17 cellular contexts compared by ENCODE assay signal in the genomic region with DNA sequence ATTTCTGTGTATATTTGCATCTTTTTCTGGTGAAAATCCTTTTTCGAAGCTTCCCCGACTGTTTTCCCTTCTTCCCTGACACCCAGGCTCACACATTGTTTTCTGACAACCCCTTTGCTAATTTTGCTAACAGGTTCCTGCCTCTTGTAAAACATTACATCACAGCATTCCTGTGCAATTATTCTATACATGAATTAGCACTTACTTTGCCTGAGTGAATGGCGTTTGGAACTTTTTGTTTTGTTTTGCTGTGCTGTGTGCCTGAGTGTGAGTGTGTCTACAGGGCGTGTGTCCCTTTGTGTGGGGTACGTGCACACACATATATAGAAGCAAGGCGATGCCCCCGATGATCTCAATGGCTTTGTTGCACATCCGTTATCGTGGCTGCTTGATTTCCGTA.
DNase-seq lines count a peak whose midpoint lies in the region; ATAC-seq, FAIRE-seq and TF ChIP-seq lines count a peak whose summit lies in the region.
"Had no signal": no experiment of that assay in that cellular context is flagged by ENCODE, and none has a peak within 500 bp of the region (broad histone marks: within the 10 kb centered on the region; RNA-seq: fewer than 3 reads in every experiment).

No MANE protein-coding gene starts in this region.

- H2BK5ac ChIP-seq in trophoblast cell (ENCODE audit: low read depth, low read length, poor library complexity): no peak overlapping the region

- H2AK5ac ChIP-seq in trophoblast cell (ENCODE audit: low read length): no peak overlapping the region

- no peaks in the 10 kb centered on the region for H3K36me3 ChIP-seq in HUES48 (ENCODE audit: control insufficient read depth, insufficient read depth, low read length)
- no peaks in the 10 kb centered on the region for H3K36me3 ChIP-seq in bronchial epithelial cell (ENCODE audit: control insufficient read depth, insufficient read depth, low read length)
- no peaks in the 10 kb centered on the region for H3K36me3 ChIP-seq in iPS-18a (ENCODE audit: control insufficient read depth, low read depth, low read length)
- no peaks in the 10 kb centered on the region for H3K36me3 ChIP-seq in trophoblast cell (ENCODE audit: control insufficient read depth in 1 of 2, insufficient read depth in 2 of 2, low read length in 2 of 2)
- no peaks in the 10 kb centered on the region for H3K36me3 ChIP-seq in brain microvascular endothelial cell (replicated peaks)
- H3K36me3 ChIP-seq: thyroid gland had no signal

- no peak overlapping the region for H2BK120ac ChIP-seq in trophoblast cell (ENCODE audit: insufficient read depth, low read length, poor library complexity)

- H3K9ac ChIP-seq in HUES48 (ENCODE audit: low read depth, low read length): peak overlapping the region; percentile 15; the same call in 1 of the 2 replicates
- H3K9ac ChIP-seq in iPS-18a (ENCODE audit: low read length): peak overlapping the region; percentile 21
- no peak overlapping the region for H3K9ac ChIP-seq in trophoblast cell (ENCODE audit: low read length)

- no peak overlapping the region for H3K14ac ChIP-seq in trophoblast cell (ENCODE audit: low read length)

- peak overlapping the region; percentile 42 for H3K4me2 ChIP-seq in trophoblast cell (ENCODE audit: low read length)

- DNase-seq in bronchial epithelial cell (ENCODE audit: low read depth) (peak; percentile 41), trophoblast cell (no peak), brain microvascular endothelial cell (no peak)
- DNase-seq: activated CD8-positive, alpha-beta T cell treated with anti-CD3 and anti-CD28 coated beads for 36 hours; activated naive CD4-positive, alpha-beta T cell; activated T-cell treated with anti-CD3 and anti-CD28 coated beads, Interleukin-2, amount 50 U/mL, for 1 hour; HCEC 1CT; IMR-90; stimulated activated CD4-positive, alpha-beta T cell treated with anti-CD3 and anti-CD28 coated beads, Interleukin-2, amount 100 ng/mL, for 24 hours; stimulated activated naive CD4-positive, alpha-beta T cell; thyroid gland had no signal

- H3K23ac ChIP-seq in trophoblast cell (ENCODE audit: low read length): no peak overlapping the region

- no peak overlapping the region for H4K8ac ChIP-seq in trophoblast cell (ENCODE audit: low read depth, low read length)

- H3K27me3 ChIP-seq in HUES48 (ENCODE audit: control insufficient read depth, insufficient read depth, low read length) (peaks cover 46% of the 10 kb centered on the region), bronchial epithelial cell (ENCODE audit: control insufficient read depth, insufficient read depth, low read length) (no peaks in the 10 kb centered on the region), iPS-18a (ENCODE audit: control insufficient read depth, insufficient read depth, low read length) (peaks cover 51% of the 10 kb centered on the region), trophoblast cell (ENCODE audit: insufficient read depth, low read length) (peaks cover 3% of the 10 kb centered on the region), brain microvascular endothelial cell (replicated peaks) (no peaks in the 10 kb centered on the region)
- H3K27me3 ChIP-seq: thyroid gland had no signal

- no peaks in the 10 kb centered on the region for H3K9me3 ChIP-seq in HUES48 (ENCODE audit: control insufficient read depth, insufficient read depth, low read length)
- no peaks in the 10 kb centered on the region for H3K9me3 ChIP-seq in iPS-18a (ENCODE audit: control insufficient read depth, low read depth, low read length)
- peaks cover 2% of the 10 kb centered on the region for H3K9me3 ChIP-seq in trophoblast cell (ENCODE audit: insufficient read depth, low read depth, low read length)
- H3K9me3 ChIP-seq: thyroid gland had no signal

- ATAC-seq in GM18519 (IDR thresholded peaks at IDR 0.05; ENCODE audit: low FRiP score, unreplicated experiment): no peak
- no peak for ATAC-seq in HG03196 (IDR thresholded peaks at IDR 0.05; ENCODE audit: unreplicated experiment)
- ATAC-seq: activated CD8-positive, alpha-beta T cell treated with anti-CD3 and anti-CD28 coated beads for 36 hours; natural killer cell treated with Interleukin-12 subunit alpha and Interleukin-12 subunit beta and Interleukin-15 and Interleukin-18, amount 100 ng/mL, for 72 hours had no signal

- no peak overlapping the region for H4K91ac ChIP-seq in trophoblast cell (ENCODE audit: low read depth, low read length)

- H3K79me2 ChIP-seq in trophoblast cell (ENCODE audit: control insufficient read depth, insufficient read depth, low read length, poor library complexity): no peaks in the 10 kb centered on the region

- WGBS in trophoblast cell (ENCODE audit: extremely low coverage, insufficient coverage, insufficient read length): no CpG with 5 or more reads among the region's 10 CpGs

- no peak overlapping the region for H4K12ac ChIP-seq in trophoblast cell (ENCODE audit: low read depth, low read length)

- H3K18ac ChIP-seq in trophoblast cell (ENCODE audit: low read length): no peak overlapping the region

- no peak for TF ChIP-seq CTCF in bronchial epithelial cell (IDR thresholded peaks at IDR 0.05; ENCODE audit: insufficient read depth, low read length, severe bottlenecking)
- no peak for TF ChIP-seq CTCF in brain microvascular endothelial cell (IDR thresholded peaks at IDR 0.05; ENCODE audit: low read depth, low read length, missing control alignments)

- in situ Hi-C loops in brain microvascular endothelial cell (cut with HindIII; ENCODE audit: low pct_ligation_motif_present, low sequenced_read_pairs): no loop called here

- no peak for FAIRE-seq in bronchial epithelial cell (lab: Jason Lieb, UNC)
- FAIRE-seq: colon had no signal

- H3K4me3 ChIP-seq in HUES48 (ENCODE audit: low read depth, low read length) (peak overlapping the region; percentile 53), bronchial epithelial cell (ENCODE audit: low read depth, low read length) (peak overlapping the region; percentile 6), iPS-18a (ENCODE audit: low read length) (peak overlapping the region; percentile 61), trophoblast cell (ENCODE audit: low read depth, low read length) (no peak overlapping the region), brain microvascular endothelial cell (ENCODE audit: low read depth, low read length) (no peak overlapping the region)
- H3K4me3 ChIP-seq: thyroid gland had no signal

- no peak overlapping the region for H3K27ac ChIP-seq in HUES48 (ENCODE audit: low read depth, low read length)
- no peak overlapping the region for H3K27ac ChIP-seq in iPS-18a (ENCODE audit: low read length)
- no peak overlapping the region for H3K27ac ChIP-seq in trophoblast cell (ENCODE audit: low read depth, low read length)
- H3K27ac ChIP-seq in brain microvascular endothelial cell: no peak overlapping the region
- H3K27ac ChIP-seq: thyroid gland had no signal

- H2AFZ ChIP-seq in trophoblast cell (ENCODE audit: insufficient read depth, low read length, poor library complexity): peak overlapping the region; percentile 23

- H3K4me1 ChIP-seq in HUES48 (ENCODE audit: control insufficient read depth, insufficient read depth, low read length) (peaks cover 42% of the 10 kb centered on the region), iPS-18a (ENCODE audit: control insufficient read depth, low read depth, low read length) (peaks cover 36% of the 10 kb centered on the region), trophoblast cell (ENCODE audit: control insufficient read depth in 1 of 2, insufficient read depth in 2 of 2, low read length in 2 of 2) (peaks cover 5 to 6% of the 10 kb centered on the region in 2 experiments)
- H3K4me1 ChIP-seq: thyroid gland had no signal

- H3K4ac ChIP-seq in trophoblast cell (ENCODE audit: low read depth, low read length): no peak overlapping the region

- no peaks in the 10 kb centered on the region for H3K79me1 ChIP-seq in trophoblast cell (ENCODE audit: low read length)

- no peak overlapping the region for H2BK12ac ChIP-seq in trophoblast cell (ENCODE audit: low read length)

Comparison
In these comparisons a context has a peak if more than half of its experiments do, and no peak if none do; other contexts are left out.
1. H3K4me3 ChIP-seq: peak in HUES48 (single experiment), bronchial epithelial cell (single experiment) and iPS-18a (single experiment); none in trophoblast cell (single experiment) and brain microvascular endothelial cell (single experiment).